In genomic region chr17:65542067-65542466, GRCh38 we compare ENCODE assay signal across 32 cellular contexts.
"Had no signal": no experiment of that assay in that cellular context is flagged by ENCODE, and none has a peak within 500 bp of the region (broad histone marks: within the 10 kb centered on the region; RNA-seq: fewer than 3 reads in every experiment).

No MANE protein-coding gene starts in this region.

- ATAC-seq: heart right ventricle; left cardiac atrium; naive thymus-derived CD8-positive, alpha-beta T cell; stimulated activated memory B cell treated with anti-CD40 and anti-IgM and Interleukin-4, amounts not matched to agents 10 μg/mL and 1 μg/mL and 100 μg/mL, for 72 hours; stimulated activated naive CD8-positive, alpha-beta T cell treated with anti-CD3 and anti-CD28 coated beads, Interleukin-15, Interleukin-2, amounts not matched to agents 100 U/mL and 50 U/mL, for 24 hours had no signal

- H3K4me3 Mint-ChIP-seq: naive thymus-derived CD8-positive, alpha-beta T cell; nephron progenitor cell; stimulated activated memory B cell treated with anti-CD40 and anti-IgM and Interleukin-4, amounts not matched to agents 10 μg/mL and 1 μg/mL and 100 μg/mL, for 72 hours had no signal

- FAIRE-seq: endometrium, islet of Langerhans, urothelium cell line had no signal

- H3K9me3 Mint-ChIP-seq: naive thymus-derived CD8-positive, alpha-beta T cell; nephron progenitor cell; stimulated activated memory B cell treated with anti-CD40 and anti-IgM and Interleukin-4, amounts not matched to agents 10 μg/mL and 1 μg/mL and 100 μg/mL, for 72 hours had no signal

- H3K4me3 ChIP-seq: coronary artery, esophagus squamous epithelium, heart right ventricle, left lung, right atrium auricular region, sigmoid colon, skin epidermis, spleen, thoracic aorta, tibial nerve, upper lobe of left lung had no signal

- H3K4me1 Mint-ChIP-seq: stimulated activated memory B cell treated with anti-CD40 and anti-IgM and Interleukin-4, amounts not matched to agents 10 μg/mL and 1 μg/mL and 100 μg/mL, for 72 hours had no signal

- H3K27me3 Mint-ChIP-seq: naive thymus-derived CD8-positive, alpha-beta T cell; progenitor cell of endocrine pancreas; stimulated activated memory B cell treated with anti-CD40 and anti-IgM and Interleukin-4, amounts not matched to agents 10 μg/mL and 1 μg/mL and 100 μg/mL, for 72 hours had no signal

- DNase-seq: dermis blood vessel endothelial cell; effector memory CD4-positive, alpha-beta T cell; erythroblast; esophagus squamous epithelium; foreskin melanocyte; glutamatergic neuron; heart right ventricle; hippocampal formation; left cardiac atrium; mesenchymal stem cell; midbrain; naive thymus-derived CD8-positive, alpha-beta T cell; nephron progenitor cell; nucleus accumbens; sigmoid colon; spleen; stimulated activated CD4-positive, alpha-beta T cell treated with anti-CD3 and anti-CD28 coated beads, Interleukin-4, amount 100 ng/mL, for 4 hours; stimulated activated naive CD8-positive, alpha-beta T cell treated with anti-CD3 and anti-CD28 coated beads, Interleukin-15, Interleukin-2, amounts not matched to agents 100 U/mL and 50 U/mL, for 24 hours; substantia nigra; upper lobe of left lung had no signal

- H3K9me3 ChIP-seq: esophagus squamous epithelium, heart right ventricle, left lung, right atrium auricular region, sigmoid colon, spleen, thoracic aorta, tibial nerve, upper lobe of left lung had no signal

- H3K4me1 ChIP-seq: parathyroid adenoma had no signal

- H3K27ac ChIP-seq: coronary artery, esophagus squamous epithelium, left lung, parathyroid adenoma, right atrium auricular region, sigmoid colon, skin epidermis, spleen, thoracic aorta, tibial nerve had no signal

- H3K27me3 ChIP-seq: esophagus squamous epithelium, heart right ventricle, left lung, right atrium auricular region, sigmoid colon, spleen, tibial nerve, upper lobe of left lung had no signal

- H3K27ac Mint-ChIP-seq: nephron progenitor cell; progenitor cell of endocrine pancreas; stimulated activated memory B cell treated with anti-CD40 and anti-IgM and Interleukin-4, amounts not matched to agents 10 μg/mL and 1 μg/mL and 100 μg/mL, for 72 hours had no signal
